In genomic region chr6:42202131-42202915, GRCh38 we compare ENCODE assay signal across 1 cellular context.
A peak's percentile ranks its signal among the peaks of the same experiment; 100 is the strongest.
TF ChIP-seq lines count a peak whose summit lies in the region.

No MANE protein-coding gene starts in this region.

TF ChIP-seq in SK-N-SH treated with all-trans-retinoic acid at 6 μM for 48 hours, 23 proteins besides CTCF, POLR2A, EP300 and RAD21:
- 0 out of 2 replicates have a peak, but pooled peaks have one; percentile 32 for TF ChIP-seq GLIS3 (CRISPR knock-in tag; IDR thresholded peaks at IDR 0.05)
